25 cellular contexts compared by ENCODE assay signal in the genomic region with DNA sequence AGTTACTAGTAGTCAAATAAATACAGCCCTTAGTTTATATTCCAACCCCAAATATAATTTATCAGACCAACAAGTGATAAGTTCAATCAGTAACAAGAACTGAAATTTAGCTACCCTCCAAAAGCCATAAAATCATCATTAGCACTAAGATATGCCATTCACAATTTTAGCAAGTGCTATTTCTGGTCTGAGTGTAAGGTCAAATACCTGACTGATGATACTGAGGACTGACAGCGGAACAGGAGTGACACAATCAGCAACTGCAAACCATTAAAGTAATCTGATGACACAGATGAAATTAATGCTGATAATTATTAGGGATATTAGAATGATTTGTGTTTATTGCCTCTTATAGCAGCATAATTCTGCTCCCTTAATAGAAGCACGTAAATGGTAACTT.
DNase-seq lines count a peak whose midpoint lies in the region; ATAC-seq, FAIRE-seq and TF ChIP-seq lines count a peak whose summit lies in the region.
"Had no signal": no experiment of that assay in that cellular context is flagged by ENCODE, and none has a peak within 500 bp of the region (broad histone marks: within the 10 kb centered on the region; RNA-seq: fewer than 3 reads in every experiment).

No MANE protein-coding gene starts in this region.

- no peak for TF ChIP-seq RAD21 in HepG2 (CRISPR knock-in tag; IDR thresholded peaks at IDR 0.05)

- H3K79me2 ChIP-seq in HepG2 (ENCODE audit: insufficient read depth, low read length) = no peaks in the 10 kb centered on the region

- no peak overlapping the region for H2AFZ ChIP-seq in HepG2 (ENCODE audit: low read length)

- H3K9me3 ChIP-seq in left ventricle myocardium inferior (replicated peaks) (peaks cover 14% of the 10 kb centered on the region), right atrium auricular region (peaks cover 0 to 11% of the 10 kb centered on the region in 2 donors), HepG2 (ENCODE audit: low read length) (peaks cover 84% of the 10 kb centered on the region), right lobe of liver (no peaks in the 10 kb centered on the region)
- H3K9me3 ChIP-seq: BE2C, BLaER1 had no signal

- H3K36me3 ChIP-seq in left ventricle myocardium inferior (no peaks in the 10 kb centered on the region), right atrium auricular region (no peaks in the 10 kb centered on the region), HepG2 (replicated peaks in 1 of 2; ENCODE audit: control insufficient read depth in 1 of 2, insufficient read depth in 2 of 2, low read length in 2 of 2) (no peaks in the 10 kb centered on the region), right lobe of liver (no peaks in the 10 kb centered on the region)
- H3K36me3 ChIP-seq: BE2C, BLaER1 had no signal

- no peaks in the 10 kb centered on the region for H4K20me1 ChIP-seq in HepG2 (ENCODE audit: insufficient read depth, low read length)
- H4K20me1 ChIP-seq: BLaER1 had no signal

- WGBS in HepG2 (ENCODE audit: low lambda C conversion rate) = 3% methylated on average over 2 of the region's 2 CpGs
- WGBS in right lobe of liver (ENCODE audit: insufficient coverage, low coverage, low lambda C conversion rate, missing lambda C conversion rate) = 23% methylated on average over 2 of the region's 2 CpGs

- POLR2A ChIA-PET in HepG2 (lab: Yijun Ruan, JAX) = no interaction called here

- no TSS peak for BruUV-seq in HepG2 (replicated peaks; lab: Mats Ljungman, UMichigan)

- intact Hi-C loops in left ventricle myocardium inferior (cut with micrococcal nuclease) (no loop called here), HepG2 (cut with micrococcal nuclease; ENCODE audit: unreplicated experiment) (no loop called here), right lobe of liver (cut with DNase I) (no loop called here)

- CTCF ChIA-PET in HepG2 (lab: Yijun Ruan, JAX; ENCODE audit: low intra/inter-chr PET ratio, low total read pairs) = no interaction called here

- no peak for FAIRE-seq in HepG2 (lab: Jason Lieb, UNC)
- FAIRE-seq: GM12878, GM12892, GM18507, GM19239 had no signal

- H3K9ac ChIP-seq in HepG2 (ENCODE audit: insufficient read depth, low read depth, low read length) = no peak overlapping the region
- H3K9ac ChIP-seq: BLaER1 had no signal

- TF ChIP-seq CTCF in left ventricle myocardium inferior (IDR thresholded peaks at IDR 0.05; ENCODE audit: borderline replicate concordance) (no peak), right atrium auricular region (IDR thresholded peaks at IDR 0.05) (no peak), HepG2 (CRISPR knock-in tag; IDR thresholded peaks at IDR 0.05) (no peak), right lobe of liver (IDR thresholded peaks at IDR 0.05) (no peak)

- H3K4me1 ChIP-seq in left ventricle myocardium inferior (peaks cover 16% of the 10 kb centered on the region), right atrium auricular region (no peaks in the 10 kb centered on the region), HepG2 (ENCODE audit: insufficient read depth, low read length) (no peaks in the 10 kb centered on the region), right lobe of liver (no peaks in the 10 kb centered on the region)
- H3K4me1 ChIP-seq: BE2C had no signal

- TF ChIP-seq POLR2A in HepG2 (IDR thresholded peaks at IDR 0.05; ENCODE audit: insufficient read depth in 1 of 2, low read depth in 2 of 2, low read length in 2 of 2) (no peak), right lobe of liver (IDR thresholded peaks at IDR 0.05) (no peak)

- ATAC-seq in HepG2 (no peak), right lobe of liver (no peak), GM18873 (IDR thresholded peaks at IDR 0.05; ENCODE audit: low FRiP score, unreplicated experiment) (no peak)
- ATAC-seq: GM12878 had no signal

- H3K27me3 ChIP-seq in left ventricle myocardium inferior (ENCODE audit: low read depth) = no peaks in the 10 kb centered on the region
- H3K27me3 ChIP-seq in right atrium auricular region = no peaks in the 10 kb centered on the region
- no peaks in the 10 kb centered on the region for H3K27me3 ChIP-seq in HepG2 (ENCODE audit: control insufficient read depth in 1 of 2, insufficient read depth in 2 of 2, low read length in 2 of 2)
- no peaks in the 10 kb centered on the region for H3K27me3 ChIP-seq in right lobe of liver
- H3K27me3 ChIP-seq: BE2C, BLaER1 had no signal

- TF ChIP-seq EP300 in HepG2 (IDR thresholded peaks at IDR 0.05; ENCODE audit: low read depth in 2 of 2, low read length in 2 of 2) = no peak
- no peak for TF ChIP-seq EP300 in HepG2 (CRISPR knock-in tag; IDR thresholded peaks at IDR 0.05; ENCODE audit: borderline replicate concordance)

- DNase-seq in left ventricle myocardium inferior = no peak
- no peak for DNase-seq in right atrium auricular region (ENCODE audit: low spot score)
- DNase-seq in HepG2 (ENCODE audit: low spot score) = no peak
- no peak for DNase-seq in right lobe of liver
- DNase-seq: 8988T; ACHN; BE2C; C1 segment of cervical spinal cord; CD4-positive, alpha-beta memory T cell; CD4-positive, CD25-positive, alpha-beta regulatory T cell; CD8-positive, alpha-beta memory T cell; COR-L47; DMS 273 treated with DMSO at 0.1 percent for 48 hours; DMS153; DMS53; DMS79; DND-41; EL; GDM1 had no signal

- H3K4me2 ChIP-seq in HepG2 (ENCODE audit: low read depth, low read length) = no peak overlapping the region
- H3K4me2 ChIP-seq: BLaER1 had no signal

- H3K27ac ChIP-seq in left ventricle myocardium inferior (replicated peaks) (peak overlapping the region; percentile 29), right atrium auricular region (peak overlapping the region in 1 of 2 donors; percentile 46), HepG2 (ENCODE audit: extremely low read length, insufficient read depth, low read length) (no peak overlapping the region), right lobe of liver (no peak overlapping the region)
- H3K27ac ChIP-seq: BLaER1 had no signal

- H3K4me3 ChIP-seq in left ventricle myocardium inferior (no peak overlapping the region), right atrium auricular region (no peak overlapping the region), HepG2 (replicated peaks in 1 of 3; ENCODE audit: insufficient read depth in 1 of 3, low read depth in 2 of 3, low read length in 3 of 3) (no peak overlapping the region), right lobe of liver (no peak overlapping the region)
- H3K4me3 ChIP-seq: BLaER1, GM12878 had no signal

- in situ Hi-C loops in HepG2 (cut with HindIII; ENCODE audit: extremely low pct_ligation_motif_present, low pct_unique_long_range_greater_than_20kb) = no loop called here

TF ChIP-seq in HepG2, 621 proteins besides CTCF, POLR2A, EP300 and RAD21:
- TF ChIP-seq ZKSCAN8 (CRISPR knock-in tag; IDR thresholded peaks at IDR 0.05; ENCODE audit: borderline replicate concordance) = no peak
- 0 out of 2 replicates have a peak, but pooled peaks have one; percentile 20 for TF ChIP-seq MAFF (IDR thresholded peaks at IDR 0.05; ENCODE audit: low read depth, low read length)
